ENCODE assay signal across 15 cellular contexts in genomic region chr5:27944471-27944870, GRCh38.
"Had no signal": no experiment of that assay in that cellular context is flagged by ENCODE, and none has a peak within 500 bp of the region (broad histone marks: within the 10 kb centered on the region; RNA-seq: fewer than 3 reads in every experiment).

No MANE protein-coding gene starts in this region.

- H3K36me3 Mint-ChIP-seq: activated naive CD8-positive, alpha-beta T cell; naive thymus-derived CD4-positive, alpha-beta T cell had no signal

- H3K4me1 ChIP-seq: left lung, parathyroid adenoma, sigmoid colon, stomach had no signal

- ATAC-seq: left lung; mucosa of descending colon; naive thymus-derived CD4-positive, alpha-beta T cell had no signal

- H3K4me3 ChIP-seq: left lung, mucosa of descending colon, sigmoid colon, stomach had no signal

- H3K79me2 ChIP-seq: parathyroid adenoma had no signal

- H3K4me1 Mint-ChIP-seq: activated CD4-positive, alpha-beta T cell treated with anti-CD3 and anti-CD28 coated beads, Interleukin-2, amount 10 ng/mL, durations not matched to agents 7 days and 5 days; naive thymus-derived CD4-positive, alpha-beta T cell had no signal

- H3K9ac ChIP-seq: parathyroid adenoma had no signal

- DNase-seq: activated CD4-positive, alpha-beta T cell treated with anti-CD3 and anti-CD28 coated beads, Interleukin-2, amount 10 ng/mL, durations not matched to agents 7 days and 5 days; activated CD8-positive, alpha-beta memory T cell treated with anti-CD3 and anti-CD28 coated beads for 24 hours; activated gamma-delta T cell treated with Interleukin-2 at 50 U/mL for 16 hours; anterior cingulate cortex; erythroblast; left lung; mucosa of descending colon; naive thymus-derived CD4-positive, alpha-beta T cell; sigmoid colon; stimulated activated CD4-positive, alpha-beta T cell treated with anti-CD3 and anti-CD28 coated beads, Interleukin-1b, Interleukin-23, amount 100 ng/mL, for 48 hours; stomach had no signal

- H3K27ac ChIP-seq: left lung, parathyroid adenoma, sigmoid colon, stomach had no signal

- H3K27ac Mint-ChIP-seq: activated CD4-positive, alpha-beta T cell treated with anti-CD3 and anti-CD28 coated beads, Interleukin-2, amount 10 ng/mL, durations not matched to agents 7 days and 5 days; activated naive CD8-positive, alpha-beta T cell; naive thymus-derived CD4-positive, alpha-beta T cell had no signal

- H3K9me3 ChIP-seq: left lung, sigmoid colon, stomach had no signal

- H3K36me3 ChIP-seq: left lung, sigmoid colon, stomach had no signal

- FAIRE-seq: colon, keratinocyte had no signal

- H2AFZ ChIP-seq: parathyroid adenoma had no signal

- H3K27me3 ChIP-seq: left lung, sigmoid colon, stomach had no signal

- H3K27me3 Mint-ChIP-seq: activated CD4-positive, alpha-beta T cell treated with anti-CD3 and anti-CD28 coated beads, Interleukin-2, amount 10 ng/mL, durations not matched to agents 7 days and 5 days; activated naive CD8-positive, alpha-beta T cell; naive thymus-derived CD4-positive, alpha-beta T cell had no signal

- H3K4me3 Mint-ChIP-seq: activated CD4-positive, alpha-beta T cell treated with anti-CD3 and anti-CD28 coated beads, Interleukin-2, amount 10 ng/mL, durations not matched to agents 7 days and 5 days; activated naive CD8-positive, alpha-beta T cell had no signal
